ENCODE assay signal across 26 cellular contexts in genomic region chr5:85990998-85991397, GRCh38.
"Had no signal": no experiment of that assay in that cellular context is flagged by ENCODE, and none has a peak within 500 bp of the region (broad histone marks: within the 10 kb centered on the region; RNA-seq: fewer than 3 reads in every experiment).

No MANE protein-coding gene starts in this region.

- H3K4me1 ChIP-seq: esophagus muscularis mucosa, foreskin keratinocyte, gastroesophageal sphincter, heart left ventricle, left lung, prostate gland, right atrium auricular region, stomach, thyroid gland had no signal

- H2AFZ ChIP-seq: hepatocyte had no signal

- H3K36me3 ChIP-seq: esophagus muscularis mucosa, gastroesophageal sphincter, heart left ventricle, left lung, prostate gland, right atrium auricular region, stomach, thyroid gland had no signal

- H3K4me3 ChIP-seq: coronary artery, esophagus muscularis mucosa, gastroesophageal sphincter, heart left ventricle, hepatocyte, left lung, prostate gland, right atrium auricular region, smooth muscle cell, stomach, thyroid gland had no signal

- H3K27ac ChIP-seq: coronary artery, esophagus muscularis mucosa, foreskin keratinocyte, gastroesophageal sphincter, heart left ventricle, hepatocyte, left lung, prostate gland, right atrium auricular region, stomach, thyroid gland had no signal

- H3K27me3 ChIP-seq: esophagus muscularis mucosa, foreskin keratinocyte, gastroesophageal sphincter, heart left ventricle, hepatocyte, left lung, right atrium auricular region, stomach, thyroid gland had no signal

- H3K79me2 ChIP-seq: hepatocyte had no signal

- H3K9me3 ChIP-seq: gastroesophageal sphincter, prostate gland, thyroid gland had no signal

- DNase-seq: dermis blood vessel endothelial cell; effector memory CD4-positive, alpha-beta T cell; foreskin keratinocyte; heart left ventricle; left cardiac atrium; left lung; mesenchymal stem cell; midbrain; naive thymus-derived CD4-positive, alpha-beta T cell; nucleus accumbens; stimulated activated CD4-positive, alpha-beta T cell treated with anti-CD3 and anti-CD28 coated beads, Interleukin-12 subunit alpha, Interleukin-12 subunit beta, amount 100 ng/mL, for 4 hours; stimulated activated CD4-positive, alpha-beta T cell treated with anti-CD3 and anti-CD28 coated beads, Interleukin-1b, Interleukin-23, amount 100 ng/mL, for 48 hours; stimulated activated CD4-positive, alpha-beta T cell treated with anti-CD3 and anti-CD28 coated beads, Interleukin-4, amount 100 ng/mL, for 24 hours; stimulated activated naive CD4-positive, alpha-beta T cell treated with Interleukin-2 at 50 U/mL for 16 hours; stomach; thyroid gland; trophoblast cell had no signal

- ATAC-seq: foreskin keratinocyte; gastroesophageal sphincter; heart left ventricle; left cardiac atrium; left lung; naive thymus-derived CD4-positive, alpha-beta T cell; sciatic nerve; stimulated activated effector memory CD8-positive, alpha-beta T cell treated with anti-CD3 and anti-CD28 coated beads, Interleukin-12 subunit alpha, Interleukin-12 subunit beta, amount 100 ng/mL, for 72 hours had no signal

- H3K4me2 ChIP-seq: hepatocyte, smooth muscle cell had no signal
